ENCODE assay signal across 2 cellular contexts in the genomic region with DNA sequence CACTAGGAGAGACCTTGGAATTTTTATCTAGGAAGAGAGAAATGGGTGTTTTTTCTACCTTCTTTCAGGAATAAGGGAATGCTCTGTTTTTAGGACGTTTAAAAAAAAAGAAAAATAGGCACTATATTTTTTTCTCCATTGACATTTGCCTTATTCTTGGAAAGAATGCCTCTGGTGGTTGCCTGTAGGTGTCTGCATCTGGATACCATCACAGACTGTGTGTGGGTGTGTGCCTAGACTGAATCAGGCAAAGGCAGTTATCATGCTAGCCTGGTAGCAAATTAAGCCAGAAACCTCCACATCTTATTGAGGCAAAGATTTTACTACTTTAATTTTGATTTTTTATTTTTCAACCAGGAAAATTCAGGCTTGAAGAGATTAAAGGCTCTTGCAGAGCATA.
TF ChIP-seq lines count a peak whose summit lies in the region.

No MANE protein-coding gene starts in this region.

TF ChIP-seq in SK-N-SH treated with all-trans-retinoic acid at 6 μM for 48 hours, 23 proteins besides CTCF, POLR2A, EP300 and RAD21 (continued from another document):
- TF ChIP-seq, protein P1, sequence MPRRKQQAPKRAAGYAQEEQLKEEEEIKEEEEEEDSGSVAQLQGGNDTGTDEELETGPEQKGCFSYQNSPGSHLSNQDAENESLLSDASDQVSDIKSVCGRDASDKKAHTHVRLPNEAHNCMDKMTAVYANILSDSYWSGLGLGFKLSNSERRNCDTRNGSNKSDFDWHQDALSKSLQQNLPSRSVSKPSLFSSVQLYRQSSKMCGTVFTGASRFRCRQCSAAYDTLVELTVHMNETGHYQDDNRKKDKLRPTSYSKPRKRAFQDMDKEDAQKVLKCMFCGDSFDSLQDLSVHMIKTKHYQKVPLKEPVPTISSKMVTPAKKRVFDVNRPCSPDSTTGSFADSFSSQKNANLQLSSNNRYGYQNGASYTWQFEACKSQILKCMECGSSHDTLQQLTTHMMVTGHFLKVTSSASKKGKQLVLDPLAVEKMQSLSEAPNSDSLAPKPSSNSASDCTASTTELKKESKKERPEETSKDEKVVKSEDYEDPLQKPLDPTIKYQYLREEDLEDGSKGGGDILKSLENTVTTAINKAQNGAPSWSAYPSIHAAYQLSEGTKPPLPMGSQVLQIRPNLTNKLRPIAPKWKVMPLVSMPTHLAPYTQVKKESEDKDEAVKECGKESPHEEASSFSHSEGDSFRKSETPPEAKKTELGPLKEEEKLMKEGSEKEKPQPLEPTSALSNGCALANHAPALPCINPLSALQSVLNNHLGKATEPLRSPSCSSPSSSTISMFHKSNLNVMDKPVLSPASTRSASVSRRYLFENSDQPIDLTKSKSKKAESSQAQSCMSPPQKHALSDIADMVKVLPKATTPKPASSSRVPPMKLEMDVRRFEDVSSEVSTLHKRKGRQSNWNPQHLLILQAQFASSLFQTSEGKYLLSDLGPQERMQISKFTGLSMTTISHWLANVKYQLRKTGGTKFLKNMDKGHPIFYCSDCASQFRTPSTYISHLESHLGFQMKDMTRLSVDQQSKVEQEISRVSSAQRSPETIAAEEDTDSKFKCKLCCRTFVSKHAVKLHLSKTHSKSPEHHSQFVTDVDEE (CRISPR knock-in tag; IDR thresholded peaks at IDR 0.05), result no peak
- TF ChIP-seq TOX (CRISPR knock-in tag; IDR thresholded peaks at IDR 0.05; ENCODE audit: borderline replicate concordance) (no peak), ISL1 (CRISPR knock-in tag; IDR thresholded peaks at IDR 0.05) (no peak), ESRRG (CRISPR knock-in tag; IDR thresholded peaks at IDR 0.05) (no peak)
TF ChIP-seq in SK-N-SH treated with all-trans-retinoic acid at 6 μM for 48 hours: peak in this region for 0.

TF ChIP-seq in WTC11, 78 proteins besides CTCF, POLR2A, EP300 and RAD21 (continued from another document):
- TF ChIP-seq E2F1 (CRISPR knock-in tag; IDR thresholded peaks at IDR 0.05), result no peak
- no peak for TF ChIP-seq TCF7 (CRISPR knock-in tag; IDR thresholded peaks at IDR 0.05; ENCODE audit: low read depth)
- no peak for TF ChIP-seq USF2 (CRISPR knock-in tag; IDR thresholded peaks at IDR 0.05)
- TF ChIP-seq FOXP1 (CRISPR knock-in tag; IDR thresholded peaks at IDR 0.05; ENCODE audit: borderline replicate concordance), result no peak
- no peak for TF ChIP-seq E2F5 (CRISPR knock-in tag; IDR thresholded peaks at IDR 0.05)
- TF ChIP-seq, protein P2, sequence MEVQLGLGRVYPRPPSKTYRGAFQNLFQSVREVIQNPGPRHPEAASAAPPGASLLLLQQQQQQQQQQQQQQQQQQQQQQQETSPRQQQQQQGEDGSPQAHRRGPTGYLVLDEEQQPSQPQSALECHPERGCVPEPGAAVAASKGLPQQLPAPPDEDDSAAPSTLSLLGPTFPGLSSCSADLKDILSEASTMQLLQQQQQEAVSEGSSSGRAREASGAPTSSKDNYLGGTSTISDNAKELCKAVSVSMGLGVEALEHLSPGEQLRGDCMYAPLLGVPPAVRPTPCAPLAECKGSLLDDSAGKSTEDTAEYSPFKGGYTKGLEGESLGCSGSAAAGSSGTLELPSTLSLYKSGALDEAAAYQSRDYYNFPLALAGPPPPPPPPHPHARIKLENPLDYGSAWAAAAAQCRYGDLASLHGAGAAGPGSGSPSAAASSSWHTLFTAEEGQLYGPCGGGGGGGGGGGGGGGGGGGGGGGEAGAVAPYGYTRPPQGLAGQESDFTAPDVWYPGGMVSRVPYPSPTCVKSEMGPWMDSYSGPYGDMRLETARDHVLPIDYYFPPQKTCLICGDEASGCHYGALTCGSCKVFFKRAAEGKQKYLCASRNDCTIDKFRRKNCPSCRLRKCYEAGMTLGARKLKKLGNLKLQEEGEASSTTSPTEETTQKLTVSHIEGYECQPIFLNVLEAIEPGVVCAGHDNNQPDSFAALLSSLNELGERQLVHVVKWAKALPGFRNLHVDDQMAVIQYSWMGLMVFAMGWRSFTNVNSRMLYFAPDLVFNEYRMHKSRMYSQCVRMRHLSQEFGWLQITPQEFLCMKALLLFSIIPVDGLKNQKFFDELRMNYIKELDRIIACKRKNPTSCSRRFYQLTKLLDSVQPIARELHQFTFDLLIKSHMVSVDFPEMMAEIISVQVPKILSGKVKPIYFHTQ (CRISPR knock-in tag; IDR thresholded peaks at IDR 0.05), result no peak
- TF ChIP-seq, protein P3, sequence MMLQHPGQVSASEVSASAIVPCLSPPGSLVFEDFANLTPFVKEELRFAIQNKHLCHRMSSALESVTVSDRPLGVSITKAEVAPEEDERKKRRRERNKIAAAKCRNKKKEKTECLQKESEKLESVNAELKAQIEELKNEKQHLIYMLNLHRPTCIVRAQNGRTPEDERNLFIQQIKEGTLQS (CRISPR knock-in tag; conservative IDR thresholded peaks at IDR 0.05), result no peak
- TF ChIP-seq, protein P4, sequence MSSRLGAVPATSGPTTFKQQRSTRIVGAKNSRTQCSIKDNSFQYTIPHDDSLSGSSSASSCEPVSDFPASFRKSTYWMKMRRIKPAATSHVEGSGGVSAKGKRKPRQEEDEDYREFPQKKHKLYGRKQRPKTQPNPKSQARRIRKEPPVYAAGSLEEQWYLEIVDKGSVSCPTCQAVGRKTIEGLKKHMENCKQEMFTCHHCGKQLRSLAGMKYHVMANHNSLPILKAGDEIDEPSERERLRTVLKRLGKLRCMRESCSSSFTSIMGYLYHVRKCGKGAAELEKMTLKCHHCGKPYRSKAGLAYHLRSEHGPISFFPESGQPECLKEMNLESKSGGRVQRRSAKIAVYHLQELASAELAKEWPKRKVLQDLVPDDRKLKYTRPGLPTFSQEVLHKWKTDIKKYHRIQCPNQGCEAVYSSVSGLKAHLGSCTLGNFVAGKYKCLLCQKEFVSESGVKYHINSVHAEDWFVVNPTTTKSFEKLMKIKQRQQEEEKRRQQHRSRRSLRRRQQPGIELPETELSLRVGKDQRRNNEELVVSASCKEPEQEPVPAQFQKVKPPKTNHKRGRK (CRISPR knock-in tag; IDR thresholded peaks at IDR 0.05; ENCODE audit: borderline replicate concordance), result no peak
TF ChIP-seq in WTC11: peak in this region for 0.
